Comparison of ENCODE assay signal across 13 cellular contexts in the genomic region with DNA sequence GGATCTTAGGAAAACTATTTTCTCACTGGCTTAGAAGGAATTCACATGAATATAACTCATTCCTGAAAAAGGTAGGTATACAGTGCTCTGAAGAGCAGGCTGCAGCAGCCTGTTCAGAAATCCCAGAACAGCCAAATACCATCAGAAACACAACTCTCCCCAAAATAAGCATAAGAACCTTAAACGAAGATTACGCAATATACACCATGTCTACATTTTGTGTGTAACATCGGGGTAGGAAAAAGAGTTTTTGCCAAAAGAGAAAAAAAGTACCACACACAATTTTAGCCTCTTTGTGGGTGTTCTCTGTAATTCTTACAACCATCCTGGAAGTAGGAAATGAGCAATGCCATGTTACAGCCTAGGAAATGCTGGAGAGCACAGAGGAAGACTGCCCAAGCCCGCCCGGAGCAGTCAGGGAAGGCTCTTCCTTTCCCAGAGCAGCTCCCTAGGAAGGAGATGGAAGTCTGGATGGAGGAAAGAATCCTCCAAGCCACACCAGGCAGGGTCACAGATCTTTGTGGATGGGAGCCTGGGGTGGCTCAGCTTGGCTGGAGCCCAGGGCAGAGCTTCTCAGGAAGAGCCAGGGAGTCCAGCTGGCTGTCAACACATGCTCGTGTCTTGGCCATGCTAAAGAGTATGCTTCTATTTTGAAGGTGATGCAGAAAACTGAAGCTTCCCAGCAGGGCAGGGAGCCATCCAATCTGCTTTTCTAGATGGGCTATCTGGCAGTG. TPM values are rescaled to one million over a fixed set of nuclear protein-coding genes. Genes with fewer than 3 reads are reported as not detected.
DNase-seq lines count a peak whose midpoint lies in the region; ATAC-seq, FAIRE-seq and TF ChIP-seq lines count a peak whose summit lies in the region.
"Had no signal": no experiment of that assay in that cellular context is flagged by ENCODE, and none has a peak within 500 bp of the region (broad histone marks: within the 10 kb centered on the region; RNA-seq: fewer than 3 reads in every experiment).

No MANE protein-coding gene starts in this region.

- no peak overlapping the region for H2AFZ ChIP-seq in endothelial cell of umbilical vein (ENCODE audit: low read depth, low read length)

- H3K9ac ChIP-seq in endothelial cell of umbilical vein (replicated peaks; ENCODE audit: extremely low read depth, insufficient read depth, low read length): no peak overlapping the region

- H3K9me1 ChIP-seq in endothelial cell of umbilical vein (replicated peaks; ENCODE audit: control insufficient read depth, extremely low read depth, insufficient read depth, low read length): no peaks in the 10 kb centered on the region

- DNase-seq in NCI-H446 treated with DMSO at 0.1 percent for 48 hours (lab: John Stamatoyannopoulos, UW): peak; percentile 95
- peak; percentile 39 for DNase-seq in endothelial cell of umbilical vein (ENCODE audit: low read depth, low spot score)
- no peak for DNase-seq in memory B cell (ENCODE audit: low spot score in 2 of 2)
- DNase-seq in tibial nerve (ENCODE audit: low spot score in 2 of 2): peak; percentile 55 to 61
- no peak for DNase-seq in Caco-2
- DNase-seq in effector CD4-positive, alpha-beta T cell: no peak
- no peak for DNase-seq in NCI-H2227 treated with DMSO at 0.1 percent for 48 hours (lab: John Stamatoyannopoulos, UW)
- DNase-seq: Kasumi-1, mesendoderm, NCI-H524, spleen had no signal

- H3K36me3 ChIP-seq in endothelial cell of umbilical vein (ENCODE audit: control insufficient read depth in 2 of 2, extremely low read depth in 1 of 2, insufficient read depth in 2 of 2, low read length in 2 of 2): peaks cover 0 to 7% of the 10 kb centered on the region in 2 experiments
- peaks cover 0 to 21% (median 0%) of the 10 kb centered on the region in 3 donors for H3K36me3 ChIP-seq in tibial nerve
- H3K36me3 ChIP-seq in Caco-2 (ENCODE audit: control insufficient read depth, insufficient read depth, low read length): peaks cover 3% of the 10 kb centered on the region

- H3K4me1 Mint-ChIP-seq in memory B cell (peaks cover 10% of the 10 kb centered on the region), Caco-2 (ENCODE audit: low read depth, unreplicated experiment) (peaks cover 7% of the 10 kb centered on the region)

- H3K4me3 ChIP-seq in endothelial cell of umbilical vein (replicated peaks in 1 of 3; ENCODE audit: insufficient read depth in 1 of 3, low read depth in 1 of 3, low read length in 3 of 3) (no peak overlapping the region), tibial nerve (no peak overlapping the region), Caco-2 (ENCODE audit: low read depth, low read length) (no peak overlapping the region)
- H3K4me3 ChIP-seq: SJSA1, spleen had no signal

- H3K27ac Mint-ChIP-seq in memory B cell (peak overlapping the region; percentile 20), Caco-2 (ENCODE audit: unreplicated experiment) (no peak overlapping the region)

- TF ChIP-seq POLR2A in endothelial cell of umbilical vein (IDR thresholded peaks at IDR 0.05; ENCODE audit: low read depth, low read length): no peak
- TF ChIP-seq POLR2A in tibial nerve (IDR thresholded peaks at IDR 0.05): no peak

- H3K9me3 ChIP-seq in endothelial cell of umbilical vein (replicated peaks; ENCODE audit: control insufficient read depth, insufficient read depth, low read length) (no peaks in the 10 kb centered on the region), tibial nerve (no peaks in the 10 kb centered on the region), Caco-2 (no peaks in the 10 kb centered on the region)
- H3K9me3 ChIP-seq: SJSA1, spleen had no signal

- 54 to 69% methylated on average over 6 of the region's 6 CpGs for WGBS in tibial nerve, 2 donors

- peak in 1 of 2 donors; percentile 43 for TF ChIP-seq EP300 in tibial nerve (IDR thresholded peaks at IDR 0.05)

- peaks cover 10% of the 10 kb centered on the region for H3K36me3 Mint-ChIP-seq in memory B cell
- H3K36me3 Mint-ChIP-seq in Caco-2 (ENCODE audit: insufficient read depth, unreplicated experiment): peaks cover 94% of the 10 kb centered on the region

- no peak for TF ChIP-seq CTCF in endothelial cell of umbilical vein (IDR thresholded peaks at IDR 0.05; ENCODE audit: extremely low read depth in 1 of 2, insufficient read depth in 1 of 2, low read depth in 1 of 2, low read length in 2 of 2)
- no peak for TF ChIP-seq CTCF in tibial nerve (IDR thresholded peaks at IDR 0.05)
- TF ChIP-seq CTCF in Caco-2 (IDR thresholded peaks at IDR 0.05; ENCODE audit: insufficient read depth in 1 of 2, low read depth in 1 of 2, low read length in 1 of 2, severe bottlenecking in 1 of 2, unreplicated experiment in 1 of 2): no peak

- peaks cover 25% of the 10 kb centered on the region for H3K4me1 ChIP-seq in endothelial cell of umbilical vein (ENCODE audit: control insufficient read depth, extremely low read depth, insufficient read depth, low read length)
- peaks cover 0 to 49% (median 28%) of the 10 kb centered on the region in 4 donors for H3K4me1 ChIP-seq in tibial nerve
- no peaks in the 10 kb centered on the region for H3K4me1 ChIP-seq in Caco-2

- CTCF ChIA-PET in endothelial cell of umbilical vein (lab: Charles Lee) (interaction anchor here (0.6 to 2.6 kb wide), 10 partner anchors 9 to 226 kb away, joined by 3 to 10 read pairs (median 4); no protein-coding TSS in a partner anchor), Caco-2 (lab: Charles Lee) (no interaction called here)

- H3K27me3 Mint-ChIP-seq in memory B cell: no peaks in the 10 kb centered on the region
- H3K27me3 Mint-ChIP-seq in Caco-2 (ENCODE audit: insufficient read depth, unreplicated experiment): no peaks in the 10 kb centered on the region

- POLR2A ChIA-PET in endothelial cell of umbilical vein (lab: Charles Lee) (no interaction called here), Caco-2 (lab: Charles Lee) (no interaction called here)

- H3K4me2 ChIP-seq in endothelial cell of umbilical vein (ENCODE audit: insufficient read depth, low read length): peak overlapping the region; percentile 8

- dilution Hi-C loops in endothelial cell of umbilical vein (cut with MboI; ENCODE audit: extremely low pct_ligation_motif_present, low sequenced_read_pairs): no loop called here

- H3K9me3 Mint-ChIP-seq in memory B cell (no peaks in the 10 kb centered on the region), Caco-2 (ENCODE audit: unreplicated experiment) (no peaks in the 10 kb centered on the region)

- no peak for ATAC-seq in memory B cell (ENCODE audit: low read depth)
- no peak for ATAC-seq in HG03521 (IDR thresholded peaks at IDR 0.05; ENCODE audit: unreplicated experiment)

- H3K27me3 ChIP-seq in endothelial cell of umbilical vein (ENCODE audit: control insufficient read depth in 2 of 2, insufficient read depth in 2 of 2, low read length in 2 of 2) (no peaks in the 10 kb centered on the region), tibial nerve (no peaks in the 10 kb centered on the region), Caco-2 (replicated peaks; ENCODE audit: control insufficient read depth, insufficient read depth, low read length) (no peaks in the 10 kb centered on the region)
- H3K27me3 ChIP-seq: SJSA1, spleen had no signal

- intact Hi-C loops in endothelial cell of umbilical vein (cut with micrococcal nuclease) (no loop called here), Caco-2 (cut with micrococcal nuclease; ENCODE audit: unreplicated experiment) (no loop called here)

- peak; percentile 88 for FAIRE-seq in endothelial cell of umbilical vein (lab: Jason Lieb, UNC)

- H3K4me3 Mint-ChIP-seq in memory B cell: no peak overlapping the region
- no peak overlapping the region for H3K4me3 Mint-ChIP-seq in Caco-2 (ENCODE audit: unreplicated experiment)

- H4K20me1 ChIP-seq in endothelial cell of umbilical vein (replicated peaks; ENCODE audit: control insufficient read depth, extremely low read depth, insufficient read depth, low read length): no peaks in the 10 kb centered on the region

- BruUV-seq in endothelial cell of umbilical vein (replicated peaks; lab: Mats Ljungman, UMichigan) (no TSS peak), Caco-2 (replicated peaks; lab: Mats Ljungman, UMichigan) (no TSS peak)

- peaks cover 5% of the 10 kb centered on the region for H3K79me2 ChIP-seq in endothelial cell of umbilical vein (ENCODE audit: control insufficient read depth, insufficient read depth, low read length)

- H3K27ac ChIP-seq in endothelial cell of umbilical vein (ENCODE audit: insufficient read depth, low read depth, low read length): no peak overlapping the region
- H3K27ac ChIP-seq in tibial nerve: peak overlapping the region in 3 of 4 donors; percentile 19 to 66 (median 59)
- H3K27ac ChIP-seq: SJSA1 had no signal

TF ChIP-seq in endothelial cell of umbilical vein, 7 proteins besides CTCF, POLR2A, EP300 and RAD21:
- TF ChIP-seq GATA2 (IDR thresholded peaks at IDR 0.05; ENCODE audit: insufficient read depth, insufficient read length, low read depth, low read length) (no peak), POLR2AphosphoS5 (IDR thresholded peaks at IDR 0.05; ENCODE audit: insufficient read depth, low read depth, low read length) (no peak), JUN (IDR thresholded peaks at IDR 0.05; ENCODE audit: borderline replicate concordance, insufficient read depth, insufficient read length, low read depth) (no peak)
TF ChIP-seq in endothelial cell of umbilical vein: peak in this region for 0.

RNA-seq across cellular contexts. Expression of a gene that starts 49.7 kb away (rescaled TPM):
- total RNA-seq in endothelial cell of umbilical vein: 33.4 and 40.2 TPM in 2 replicates
- polyA plus RNA-seq in endothelial cell of umbilical vein: 23.6 and 29.1 TPM in 2 replicates
- polyA plus RNA-seq in endothelial cell of umbilical vein (2011; cell fraction: cytosol; rRNA removed): 23.4 and 26.7 TPM in 2 replicates
- polyA plus RNA-seq in endothelial cell of umbilical vein (2011; cell fraction: nucleus; rRNA removed): 37.7 and 42.1 TPM in 2 replicates
- polyA plus RNA-seq in endothelial cell of umbilical vein (2012): 26.1 and 27.9 TPM in 2 replicates
- 37.5 and 39.3 TPM in 2 replicates for polyA minus RNA-seq in endothelial cell of umbilical vein
- 10.3 TPM for polyA minus RNA-seq in endothelial cell of umbilical vein (2011; cell fraction: cytosol; rRNA and poly(A)+ RNA removed)
- 26.4 and 28.7 TPM in 2 replicates for polyA minus RNA-seq in endothelial cell of umbilical vein (2011; cell fraction: nucleus; rRNA and poly(A)+ RNA removed)
- total RNA-seq in tibial nerve: 10 to 100 TPM; 36.9 to 78.6 (median 52.0) TPM
- total RNA-seq in Caco-2 (2022): 32.1 and 37.4 TPM in 2 replicates

Comparison
In these comparisons a context has a peak if more than half of its experiments do, and no peak if none do; other contexts are left out.
1. DNase-seq: peak in NCI-H446 treated with DMSO at 0.1 percent for 48 hours (single experiment), endothelial cell of umbilical vein (single experiment) and tibial nerve (2 of 2); none in memory B cell (0 of 2), Caco-2 (0 of 2), effector CD4-positive, alpha-beta T cell (single experiment) and NCI-H2227 treated with DMSO at 0.1 percent for 48 hours (single experiment).